Comparison of ENCODE assay signal across 24 cellular contexts in the genomic region with DNA sequence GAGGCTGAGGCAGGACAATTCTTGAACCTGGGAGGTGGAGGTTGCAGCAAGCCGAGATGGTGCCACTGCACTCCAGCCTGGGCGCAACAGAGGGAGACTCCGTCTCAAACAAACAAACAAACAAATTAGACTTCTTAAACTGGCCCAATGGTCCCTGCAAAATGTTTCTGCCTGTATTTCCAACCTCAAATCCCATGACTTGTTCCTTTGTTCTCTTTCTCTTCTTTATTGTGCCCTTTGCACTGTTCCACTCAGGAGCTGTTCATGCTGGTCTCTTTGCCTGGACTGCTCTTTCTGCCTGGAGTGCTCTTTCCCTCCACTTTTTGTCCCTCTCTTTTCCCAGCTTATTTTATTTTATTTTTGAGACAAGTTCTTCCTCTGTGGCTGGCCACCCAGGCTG.
"Had no signal": no experiment of that assay in that cellular context is flagged by ENCODE, and none has a peak within 500 bp of the region (broad histone marks: within the 10 kb centered on the region; RNA-seq: fewer than 3 reads in every experiment).

No MANE protein-coding gene starts in this region.

- H3K4me3 ChIP-seq: dorsolateral prefrontal cortex, heart right ventricle, neural progenitor cell, pancreas, stomach, thoracic aorta, transverse colon had no signal

- H3K4me1 ChIP-seq: pancreas had no signal

- H3K36me3 ChIP-seq: neural progenitor cell had no signal

- H3K27me3 Mint-ChIP-seq: naive thymus-derived CD4-positive, alpha-beta T cell; progenitor cell of endocrine pancreas had no signal

- FAIRE-seq: endometrium, frontal cortex, islet of Langerhans, pancreas had no signal

- H3K27ac ChIP-seq: dorsolateral prefrontal cortex, heart right ventricle, neural progenitor cell, pancreas, stomach, thoracic aorta, transverse colon had no signal

- H3K9me3 Mint-ChIP-seq: naive thymus-derived CD4-positive, alpha-beta T cell; neural progenitor cell; stimulated activated effector memory CD8-positive, alpha-beta T cell treated with anti-CD3 and anti-CD28 coated beads, Interleukin-12 subunit alpha, Interleukin-12 subunit beta, amount 100 ng/mL, for 72 hours had no signal

- H3K9me3 ChIP-seq: heart right ventricle, pancreas, stomach, thoracic aorta, transverse colon had no signal

- H3K27ac Mint-ChIP-seq: neural progenitor cell; progenitor cell of endocrine pancreas; stimulated activated effector memory CD8-positive, alpha-beta T cell treated with anti-CD3 and anti-CD28 coated beads, Interleukin-12 subunit alpha, Interleukin-12 subunit beta, amount 100 ng/mL, for 72 hours had no signal

- H3K4me3 Mint-ChIP-seq: neural progenitor cell; stimulated activated effector memory CD8-positive, alpha-beta T cell treated with anti-CD3 and anti-CD28 coated beads, Interleukin-12 subunit alpha, Interleukin-12 subunit beta, amount 100 ng/mL, for 72 hours had no signal

- ATAC-seq: esophagus mucosa; heart right ventricle; naive thymus-derived CD4-positive, alpha-beta T cell; pancreas; right cardiac atrium; stimulated activated effector memory CD8-positive, alpha-beta T cell treated with anti-CD3 and anti-CD28 coated beads, Interleukin-12 subunit alpha, Interleukin-12 subunit beta, amount 100 ng/mL, for 72 hours had no signal

- DNase-seq: cortex of kidney; dorsolateral prefrontal cortex; effector CD8-positive, alpha-beta T cell; heart right ventricle; hypothalamus; kidney glomerular epithelial cell; mesendoderm; naive thymus-derived CD4-positive, alpha-beta T cell; occipital lobe; pancreas; right cardiac atrium; stimulated activated CD4-positive, alpha-beta T cell treated with anti-CD3 and anti-CD28 coated beads, Interleukin-4, amount 100 ng/mL, for 1 hour; stimulated activated CD8-positive, alpha-beta memory T cell treated with anti-CD3 and anti-CD28 coated beads, Interleukin-4, amount 100 ng/mL, for 48 hours; stomach; substantia nigra; transverse colon had no signal

- H3K27me3 ChIP-seq: dorsolateral prefrontal cortex, heart right ventricle, neural progenitor cell, pancreas, stomach, transverse colon had no signal
